14 cellular contexts compared by ENCODE assay signal in genomic region chr2:156687126-156687525, GRCh38.
DNase-seq lines count a peak whose midpoint lies in the region; ATAC-seq and TF ChIP-seq lines count a peak whose summit lies in the region.
"Had no signal": no experiment of that assay in that cellular context is flagged by ENCODE, and none has a peak within 500 bp of the region (broad histone marks: within the 10 kb centered on the region; RNA-seq: fewer than 3 reads in every experiment).

No MANE protein-coding gene starts in this region.

- no peaks in the 10 kb centered on the region for H3K4me1 ChIP-seq in PC-3 (ENCODE audit: insufficient read depth, low read length)
- no peaks in the 10 kb centered on the region for H3K4me1 ChIP-seq in body of pancreas
- no peaks in the 10 kb centered on the region for H3K4me1 ChIP-seq in aorta (ENCODE audit: control insufficient read depth in 1 of 2, insufficient read depth in 2 of 2, low read length in 2 of 2)
- H3K4me1 ChIP-seq: A549, Caco-2 had no signal

- H4K20me1 ChIP-seq in PC-3 (ENCODE audit: low read length): no peaks in the 10 kb centered on the region
- H4K20me1 ChIP-seq: BLaER1 treated with 17β-estradiol and CSF1 and Interleukin-3, amounts not matched to agents 10 nM and 100 nM had no signal

- H3K9me3 ChIP-seq in PC-3 (ENCODE audit: low read length) (no peaks in the 10 kb centered on the region), body of pancreas (no peaks in the 10 kb centered on the region), aorta (ENCODE audit: control insufficient read depth, low read length) (no peaks in the 10 kb centered on the region)
- H3K9me3 ChIP-seq: A549, Caco-2 had no signal

- H3F3A ChIP-seq in PC-3 (ENCODE audit: low read length, unreplicated experiment): no peaks in the 10 kb centered on the region

- no peak for DNase-seq in PC-3
- DNase-seq in body of pancreas: no peak
- DNase-seq in renal cortical epithelial cell (ENCODE audit: low read depth): peak; percentile 54
- DNase-seq in aorta: no peak
- DNase-seq: Caco-2; CD4-positive, alpha-beta T cell; CD8-positive, alpha-beta T cell; DMS79 treated with DMSO at 0.1 percent for 48 hours; GF-D8 had no signal

- H3K79me2 ChIP-seq in PC-3 (ENCODE audit: low read length): no peaks in the 10 kb centered on the region

- intact Hi-C loops in PC-3 (cut with micrococcal nuclease) (no loop called here), body of pancreas (cut with DNase I) (no loop called here), aorta (cut with DNase I) (no loop called here)

- POLR2A ChIA-PET in PC-3 (lab: Charles Lee; ENCODE audit: unreplicated experiment): no interaction called here

- 0 out of 2 replicates have a peak overlapping the region, but pooled peaks have one; percentile 13 for H2AFZ ChIP-seq in PC-3 (ENCODE audit: low read length)

- H3K9me2 ChIP-seq in PC-3 (replicated peaks; ENCODE audit: low read length): no peaks in the 10 kb centered on the region

- TF ChIP-seq CTCF in PC-3 (conservative IDR thresholded peaks at IDR 0.05; ENCODE audit: low read depth, low read length) (no peak), body of pancreas (IDR thresholded peaks at IDR 0.05) (no peak)

- no peak overlapping the region for H3K4me2 ChIP-seq in PC-3 (ENCODE audit: low read length)
- H3K4me2 ChIP-seq: A549; BLaER1 treated with 17β-estradiol and CSF1 and Interleukin-3, amounts not matched to agents 10 nM and 100 nM had no signal

- H3K9ac ChIP-seq in PC-3 (ENCODE audit: low read length): no peak overlapping the region
- H3K9ac ChIP-seq: BLaER1 treated with 17β-estradiol and CSF1 and Interleukin-3, amounts not matched to agents 10 nM and 100 nM had no signal

- no peak for ATAC-seq in PC-3
- ATAC-seq in body of pancreas: peak; percentile 56
- ATAC-seq in GM18505 (IDR thresholded peaks at IDR 0.05; ENCODE audit: unreplicated experiment): no peak
- ATAC-seq in aorta (ENCODE audit: low FRiP score): no peak
- ATAC-seq: A549; CD8-positive, alpha-beta T cell had no signal

- H3K4me3 ChIP-seq in PC-3 (ENCODE audit: low read length) (no peak overlapping the region), body of pancreas (no peak overlapping the region), aorta (ENCODE audit: low read length in 2 of 2) (no peak overlapping the region)
- H3K4me3 ChIP-seq: A549; BLaER1 treated with 17β-estradiol and CSF1 and Interleukin-3, amounts not matched to agents 10 nM and 100 nM had no signal

- H3K36me3 ChIP-seq in PC-3 (ENCODE audit: low read depth, low read length) (no peaks in the 10 kb centered on the region), body of pancreas (replicated peaks in 1 of 2; ENCODE audit: insufficient read depth in 1 of 2, low read depth in 2 of 2) (no peaks in the 10 kb centered on the region), aorta (ENCODE audit: control insufficient read depth in 1 of 2, insufficient read depth in 2 of 2, low read length in 1 of 2) (no peaks in the 10 kb centered on the region)
- H3K36me3 ChIP-seq: BLaER1 treated with 17β-estradiol and CSF1 and Interleukin-3, amounts not matched to agents 10 nM and 100 nM had no signal

- CTCF ChIA-PET in PC-3 (lab: Charles Lee): no interaction called here

- no peaks in the 10 kb centered on the region for H3K27me3 ChIP-seq in PC-3 (ENCODE audit: low read length)
- no peaks in the 10 kb centered on the region for H3K27me3 ChIP-seq in body of pancreas
- no peaks in the 10 kb centered on the region for H3K27me3 ChIP-seq in aorta (ENCODE audit: control insufficient read depth in 1 of 2, insufficient read depth in 2 of 2, low read length in 1 of 2)
- H3K27me3 ChIP-seq: BLaER1 treated with 17β-estradiol and CSF1 and Interleukin-3, amounts not matched to agents 10 nM and 100 nM had no signal

- BruUV-seq in PC-3 (replicated peaks; lab: Mats Ljungman, UMichigan): no TSS peak

- no peak overlapping the region for H3K27ac ChIP-seq in PC-3 (ENCODE audit: low read length)
- no peak overlapping the region for H3K27ac ChIP-seq in body of pancreas
- no peak overlapping the region for H3K27ac ChIP-seq in aorta (ENCODE audit: low read depth in 1 of 2, low read length in 2 of 2)
- H3K27ac ChIP-seq: 22Rv1; A549; BLaER1 treated with 17β-estradiol and CSF1 and Interleukin-3, amounts not matched to agents 10 nM and 100 nM; C4-2B had no signal

- TF ChIP-seq POLR2A in body of pancreas (IDR thresholded peaks at IDR 0.05) (no peak), GM18505 (IDR thresholded peaks at IDR 0.05; ENCODE audit: borderline replicate concordance, extremely low read depth, insufficient read depth, insufficient read length) (no peak)
